17 cellular contexts compared by ENCODE assay signal in genomic region chr1:14987829-14988603, GRCh38.
DNase-seq lines count a peak whose midpoint lies in the region; ATAC-seq and TF ChIP-seq lines count a peak whose summit lies in the region.
"Had no signal": no experiment of that assay in that cellular context is flagged by ENCODE, and none has a peak within 500 bp of the region (broad histone marks: within the 10 kb centered on the region; RNA-seq: fewer than 3 reads in every experiment).

No MANE protein-coding gene starts in this region.

- no peaks in the 10 kb centered on the region for H3K36me3 ChIP-seq in right atrium auricular region
- H3K36me3 ChIP-seq in sigmoid colon = no peaks in the 10 kb centered on the region
- H3K36me3 ChIP-seq: gastrocnemius medialis, ovary had no signal

- H3K4me1 Mint-ChIP-seq in brain (peaks cover 37% of the 10 kb centered on the region), progenitor cell of endocrine pancreas (ENCODE audit: low read depth) (no peaks in the 10 kb centered on the region)
- H3K4me1 Mint-ChIP-seq: activated CD8-positive, alpha-beta memory T cell treated with anti-CD3 and anti-CD28 coated beads, Interleukin-2, amount 10 ng/mL, durations not matched to agents 7 days and 5 days had no signal

- 77 to 83% methylated on average over 15 to 16 of the region's 16 CpGs for WGBS in sigmoid colon, 2 donors

- H3K27me3 Mint-ChIP-seq in brain (no peaks in the 10 kb centered on the region), progenitor cell of endocrine pancreas (no peaks in the 10 kb centered on the region)
- H3K27me3 Mint-ChIP-seq: activated CD8-positive, alpha-beta memory T cell treated with anti-CD3 and anti-CD28 coated beads, Interleukin-2, amount 10 ng/mL, durations not matched to agents 7 days and 5 days had no signal

- H3K4me3 Mint-ChIP-seq in brain (no peak overlapping the region), progenitor cell of endocrine pancreas (ENCODE audit: low read depth) (no peak overlapping the region)
- H3K4me3 Mint-ChIP-seq: activated CD8-positive, alpha-beta memory T cell treated with anti-CD3 and anti-CD28 coated beads, Interleukin-2, amount 10 ng/mL, durations not matched to agents 7 days and 5 days; T-helper 1 cell treated with Interleukin-12 subunit alpha and Interleukin-12 subunit beta and Interleukin-4 antibody, amounts not matched to agents 30 μg/mL and 1 μg/mL, for 36 hours had no signal

- DNase-seq in ELF-1 (ENCODE audit: low read depth, low spot score) = peak; percentile 83
- DNase-seq in right atrium auricular region (ENCODE audit: low spot score) = peak; percentile 63
- DNase-seq in sigmoid colon = peak; percentile 75
- no peak for DNase-seq in progenitor cell of endocrine pancreas (ENCODE audit: low spot score, unreplicated experiment)
- DNase-seq in NCI-H1105 treated with DMSO at 0.1 percent for 48 hours (lab: John Stamatoyannopoulos, UW) = no peak
- DNase-seq: activated CD8-positive, alpha-beta memory T cell treated with anti-CD3 and anti-CD28 coated beads, Interleukin-2, amount 10 ng/mL, durations not matched to agents 7 days and 5 days; activated gamma-delta T cell treated with Interleukin-2 at 50 U/mL for 16 hours; mesendoderm; NCI-H1930; stimulated activated CD4-positive, alpha-beta T cell treated with anti-CD3 and anti-CD28 coated beads, Interleukin-15, amount 100 ng/mL, for 24 hours had no signal

- H3K9me3 Mint-ChIP-seq in brain (peaks cover 0 to 2% (median 0%) of the 10 kb centered on the region in 5 experiments), progenitor cell of endocrine pancreas (ENCODE audit: low read depth) (no peaks in the 10 kb centered on the region)
- H3K9me3 Mint-ChIP-seq: T-helper 1 cell treated with Interleukin-12 subunit alpha and Interleukin-12 subunit beta and Interleukin-4 antibody, amounts not matched to agents 30 μg/mL and 1 μg/mL, for 36 hours had no signal

- TF ChIP-seq POLR2A in sigmoid colon (IDR thresholded peaks at IDR 0.05) = no peak

- no peak for TF ChIP-seq EP300 in sigmoid colon (IDR thresholded peaks at IDR 0.05)

- H3K4me1 ChIP-seq in right atrium auricular region = peaks cover 0 to 7% of the 10 kb centered on the region in 2 donors
- peaks cover 0 to 34% (median 24%) of the 10 kb centered on the region in 4 donors for H3K4me1 ChIP-seq in sigmoid colon
- H3K4me1 ChIP-seq: gastrocnemius medialis had no signal

- H3K9me3 ChIP-seq in right atrium auricular region (no peaks in the 10 kb centered on the region), sigmoid colon (no peaks in the 10 kb centered on the region)
- H3K9me3 ChIP-seq: gastrocnemius medialis, ovary had no signal

- H3K4me3 ChIP-seq in right atrium auricular region = no peak overlapping the region
- H3K4me3 ChIP-seq in sigmoid colon = no peak overlapping the region
- H3K4me3 ChIP-seq: gastrocnemius medialis, ovary had no signal

- H3K36me3 Mint-ChIP-seq in brain = peaks cover 10% of the 10 kb centered on the region
- H3K36me3 Mint-ChIP-seq in progenitor cell of endocrine pancreas (ENCODE audit: insufficient read depth) = no peaks in the 10 kb centered on the region
- H3K36me3 Mint-ChIP-seq: activated CD8-positive, alpha-beta memory T cell treated with anti-CD3 and anti-CD28 coated beads, Interleukin-2, amount 10 ng/mL, durations not matched to agents 7 days and 5 days had no signal

- H3K27ac ChIP-seq in right atrium auricular region (no peak overlapping the region), sigmoid colon (peak overlapping the region in 3 of 4 donors; percentile 43 to 62 (median 56))
- H3K27ac ChIP-seq: gastrocnemius medialis, ovary had no signal

- no peak for ATAC-seq in HG03039 (IDR thresholded peaks at IDR 0.05; ENCODE audit: unreplicated experiment)
- no peak for ATAC-seq in HG03175 (IDR thresholded peaks at IDR 0.05; ENCODE audit: unreplicated experiment)
- ATAC-seq: activated CD4-positive, CD25-positive, alpha-beta regulatory T cell treated with anti-CD3 and anti-CD28 coated beads, Interleukin-2, amount 50 U/mL, for 24 hours; activated CD8-positive, alpha-beta memory T cell treated with anti-CD3 and anti-CD28 coated beads, Interleukin-2, amount 10 ng/mL, durations not matched to agents 7 days and 5 days had no signal

- no peak for TF ChIP-seq CTCF in brain (conservative IDR thresholded peaks at IDR 0.05)
- TF ChIP-seq CTCF in right atrium auricular region (IDR thresholded peaks at IDR 0.05) = no peak
- TF ChIP-seq CTCF in sigmoid colon (IDR thresholded peaks at IDR 0.05) = no peak
- TF ChIP-seq CTCF in progenitor cell of endocrine pancreas (IDR thresholded peaks at IDR 0.05; ENCODE audit: unreplicated experiment) = no peak

- H3K27me3 ChIP-seq in right atrium auricular region (no peaks in the 10 kb centered on the region), sigmoid colon (no peaks in the 10 kb centered on the region)
- H3K27me3 ChIP-seq: gastrocnemius medialis, ovary had no signal

- intact Hi-C loops in sigmoid colon (cut with DNase I) = no loop called here

- peak overlapping the region in 3 of 5 experiments; percentile 7 to 89 (median 24) for H3K27ac Mint-ChIP-seq in brain
- H3K27ac Mint-ChIP-seq in progenitor cell of endocrine pancreas = no peak overlapping the region
- H3K27ac Mint-ChIP-seq: activated CD8-positive, alpha-beta memory T cell treated with anti-CD3 and anti-CD28 coated beads, Interleukin-2, amount 10 ng/mL, durations not matched to agents 7 days and 5 days; T-helper 1 cell treated with Interleukin-12 subunit alpha and Interleukin-12 subunit beta and Interleukin-4 antibody, amounts not matched to agents 30 μg/mL and 1 μg/mL, for 36 hours had no signal

Comparison
In these comparisons a context has a peak if more than half of its experiments do, and no peak if none do; other contexts are left out.
1. DNase-seq: peak in ELF-1 (single experiment), right atrium auricular region (single experiment) and sigmoid colon (single experiment); none in progenitor cell of endocrine pancreas (single experiment) and NCI-H1105 treated with DMSO at 0.1 percent for 48 hours (single experiment).
2. H3K27ac ChIP-seq: peak in sigmoid colon (3 of 4); none in right atrium auricular region (0 of 2).